ENCODE assay signal across 8 cellular contexts in the genomic region with DNA sequence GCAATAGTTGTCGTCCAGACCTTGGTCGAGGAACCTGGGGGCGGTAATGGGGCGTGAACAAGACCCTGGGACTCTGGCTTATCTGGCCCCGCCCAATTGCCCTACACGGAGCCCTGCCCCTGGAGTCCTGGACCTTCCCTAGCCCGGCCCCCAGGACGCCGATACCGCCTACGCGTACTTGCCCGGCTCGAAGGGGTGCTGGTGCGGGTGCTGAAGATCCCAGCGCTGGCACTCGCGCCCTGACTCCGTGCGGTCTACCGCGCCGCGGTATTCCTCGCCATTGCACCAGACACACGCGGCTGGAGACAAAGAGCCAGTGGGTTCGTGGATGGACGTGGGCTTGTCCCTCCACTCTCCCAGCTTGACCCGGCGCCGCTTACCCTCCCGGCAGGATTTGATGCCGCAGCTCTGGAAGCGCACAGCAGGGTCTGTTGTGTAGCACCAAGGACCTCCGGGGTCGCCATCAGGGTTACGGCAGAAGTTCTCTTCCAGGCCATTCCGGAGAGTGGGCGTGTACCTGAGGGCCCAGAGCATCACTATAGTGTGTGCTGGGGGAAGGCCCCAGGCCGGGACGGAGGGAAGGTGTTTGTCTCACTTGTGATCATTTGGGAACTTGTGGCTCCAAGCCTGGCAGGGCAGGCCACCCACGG. TPM values are rescaled to one million over a fixed set of nuclear protein-coding genes. Genes with fewer than 3 reads are reported as not detected.
DNase-seq lines count a peak whose midpoint lies in the region; ATAC-seq and TF ChIP-seq lines count a peak whose summit lies in the region.
"Not testable (repeated sequence)": the region's sequence is repeated elsewhere in the genome, so short reads cannot be mapped to it uniquely, and the experiment has no call there.

No MANE protein-coding gene starts in this region.

- not testable (repeated sequence) for TF ChIP-seq POLR2A in testis (IDR thresholded peaks at IDR 0.05)

- ATAC-seq in activated T-cell treated with anti-CD3 and anti-CD28 coated beads, Interleukin-2, amount 50 U/mL, for 72 hours (replicated peaks in 1 of 2) = peak; percentile 45 to 52
- ATAC-seq in Right ventricle myocardium superior (ENCODE audit: poor library complexity) = peak; percentile 51
- ATAC-seq in lower lobe of right lung = peak; percentile 77 to 86

- H3K27me3 Mint-ChIP-seq in Caco-2 (ENCODE audit: insufficient read depth, unreplicated experiment); activated T-cell treated with anti-CD3 and anti-CD28 coated beads, Interleukin-2, amount 50 U/mL, for 72 hours (ENCODE audit: low read depth): not testable (repeated sequence)

- H3K36me3 ChIP-seq in Caco-2 (ENCODE audit: control insufficient read depth, insufficient read depth, low read length); testis (ENCODE audit: low read depth, missing control alignments): not testable (repeated sequence)
- H3K36me3 ChIP-seq in lower lobe of right lung = peaks cover 21% of the 10 kb centered on the region

- not testable (repeated sequence) for H3K27me3 ChIP-seq in Caco-2 (replicated peaks; ENCODE audit: control insufficient read depth, insufficient read depth, low read length); lower lobe of right lung (ENCODE audit: low read depth); testis

- H3K4me1 Mint-ChIP-seq in Caco-2 (ENCODE audit: low read depth, unreplicated experiment) = peaks cover 11% of the 10 kb centered on the region
- H3K4me1 Mint-ChIP-seq in activated T-cell treated with anti-CD3 and anti-CD28 coated beads, Interleukin-2, amount 50 U/mL, for 72 hours (ENCODE audit: low read depth) = peaks cover 32% of the 10 kb centered on the region

- H3K4me1 ChIP-seq in Caco-2 = not testable (repeated sequence)
- H3K4me1 ChIP-seq in lower lobe of right lung = peaks cover 31% of the 10 kb centered on the region
- peaks cover 11% of the 10 kb centered on the region for H3K4me1 ChIP-seq in testis

- peak overlapping the region; percentile 35 for H3K4me3 Mint-ChIP-seq in Caco-2 (ENCODE audit: unreplicated experiment)
- H3K4me3 Mint-ChIP-seq in activated T-cell treated with anti-CD3 and anti-CD28 coated beads, Interleukin-2, amount 50 U/mL, for 72 hours = peak overlapping the region; percentile 58 to 65

- not testable (repeated sequence) for TF ChIP-seq CTCF in Caco-2 (IDR thresholded peaks at IDR 0.05; ENCODE audit: insufficient read depth in 1 of 2, low read depth in 1 of 2, low read length in 1 of 2, severe bottlenecking in 1 of 2, unreplicated experiment in 1 of 2); choroid plexus epithelial cell (conservative IDR thresholded peaks at IDR 0.05; ENCODE audit: low read depth, low read length); lower lobe of right lung (IDR thresholded peaks at IDR 0.05); retinal pigment epithelial cell (conservative IDR thresholded peaks at IDR 0.05; ENCODE audit: low read depth, low read length); testis (IDR thresholded peaks at IDR 0.05)

- DNase-seq in Caco-2 (peak; percentile 63 to 73), SW480 (ENCODE audit: low spot score) (peak; percentile 82), choroid plexus epithelial cell (ENCODE audit: low read depth) (peak; percentile 39), Right ventricle myocardium superior (peak; percentile 69), lower lobe of right lung (peak; percentile 87), retinal pigment epithelial cell (ENCODE audit: low read depth) (peak; percentile 26), testis (peak; percentile 60)
- peak; percentile 60 to 67 for DNase-seq in activated T-cell treated with anti-CD3 and anti-CD28 coated beads, Interleukin-2, amount 50 U/mL, for 72 hours

- intact Hi-C loops in Caco-2 (cut with micrococcal nuclease; ENCODE audit: unreplicated experiment); Right ventricle myocardium superior (cut with DNase I); lower lobe of right lung (cut with DNase I); testis (cut with DNase I; ENCODE audit: low total_unique reads): not testable (repeated sequence)

- POLR2A ChIA-PET in Caco-2 (lab: Charles Lee) = not testable (repeated sequence)

- peaks cover 62% of the 10 kb centered on the region for H3K36me3 Mint-ChIP-seq in Caco-2 (ENCODE audit: insufficient read depth, unreplicated experiment)
- H3K36me3 Mint-ChIP-seq in activated T-cell treated with anti-CD3 and anti-CD28 coated beads, Interleukin-2, amount 50 U/mL, for 72 hours (ENCODE audit: insufficient read depth in 2 of 2) = not testable (repeated sequence)

- H3K4me3 ChIP-seq in Caco-2 (ENCODE audit: low read depth, low read length) (peak overlapping the region; percentile 16), choroid plexus epithelial cell (ENCODE audit: low read depth, low read length) (peak overlapping the region; percentile 46), lower lobe of right lung (peak overlapping the region; percentile 45), retinal pigment epithelial cell (ENCODE audit: low read length) (peak overlapping the region; percentile 44), testis (peak overlapping the region in 1 of 2 donors; percentile 43)

- not testable (repeated sequence) for H3K27ac Mint-ChIP-seq in Caco-2 (ENCODE audit: unreplicated experiment); activated T-cell treated with anti-CD3 and anti-CD28 coated beads, Interleukin-2, amount 50 U/mL, for 72 hours

- BruUV-seq in Caco-2 (replicated peaks; lab: Mats Ljungman, UMichigan) = not testable (repeated sequence)

- CTCF ChIA-PET in Caco-2 (lab: Charles Lee) = not testable (repeated sequence)

- not testable (repeated sequence) for H3K27ac ChIP-seq in lower lobe of right lung, testis

- H3K9me3 ChIP-seq in Caco-2, lower lobe of right lung, testis: not testable (repeated sequence)

- H3K9me3 Mint-ChIP-seq in Caco-2 (ENCODE audit: unreplicated experiment); activated T-cell treated with anti-CD3 and anti-CD28 coated beads, Interleukin-2, amount 50 U/mL, for 72 hours: not testable (repeated sequence)

- WGBS in testis, 2 donors = 12 to 23% methylated on average over 5 to 43 of the region's 43 CpGs

RNA-seq across cellular contexts. Expression of a gene that starts 2.4 kb away (rescaled TPM):
- total RNA-seq in Caco-2 (2022) (12.6 and 15.4 TPM in 2 replicates), Right ventricle myocardium superior (3.7 TPM), lower lobe of right lung (17.5 TPM), testis (10 to 100 TPM; 60.3 to 67.1 TPM)
- total RNA-seq in activated T-cell treated with anti-CD3 and anti-CD28 coated beads, Interleukin-2, amount 50 U/mL, for 72 hours = 10 to 100 TPM; 27.9 to 29.8 TPM
- polyA plus RNA-seq in testis (ENCODE audit: insufficient read depth, low read depth, low replicate concordance) = 73.4 TPM

RNA-seq across cellular contexts. Expression of a gene that starts 2.5 kb away (rescaled TPM):
- total RNA-seq in Caco-2 (2022) (45.2 and 50.3 TPM in 2 replicates), Right ventricle myocardium superior (47.9 TPM), lower lobe of right lung (42.9 TPM), testis (10 to 100 TPM; 72.4 to 79.7 TPM)
- total RNA-seq in activated T-cell treated with anti-CD3 and anti-CD28 coated beads, Interleukin-2, amount 50 U/mL, for 72 hours = 10 to 100 TPM; 35.1 to 35.2 TPM
- 54.7 TPM for polyA plus RNA-seq in testis (ENCODE audit: insufficient read depth, low read depth, low replicate concordance)

RNA-seq across cellular contexts. Expression of a gene that starts 12.7 kb away (rescaled TPM):
- total RNA-seq in Caco-2 (2022) (236 and 279 TPM in 2 replicates), Right ventricle myocardium superior (103 TPM), lower lobe of right lung (83.4 TPM), testis (10 to 100 TPM; 76.7 to 94.5 TPM)
- 100 to 1,000 TPM in 1 of 2 donors, 10 to 100 TPM in 1; 82.7 to 108 TPM for total RNA-seq in activated T-cell treated with anti-CD3 and anti-CD28 coated beads, Interleukin-2, amount 50 U/mL, for 72 hours
- 72.3 TPM for polyA plus RNA-seq in testis (ENCODE audit: insufficient read depth, low read depth, low replicate concordance)

RNA-seq across cellular contexts. Expression of a gene that starts 32.6 kb away (rescaled TPM):
- total RNA-seq in Caco-2 (2022) (not detected in 2 replicates), Right ventricle myocardium superior (not detected), lower lobe of right lung (not detected), testis (10 to 100 TPM in 1 of 2 donors, 1 to 10 TPM in 1; 8.8 to 14.8 TPM)
- under 1 TPM; 0.19 to 0.72 TPM for total RNA-seq in activated T-cell treated with anti-CD3 and anti-CD28 coated beads, Interleukin-2, amount 50 U/mL, for 72 hours
- 3.0 TPM for polyA plus RNA-seq in testis (ENCODE audit: insufficient read depth, low read depth, low replicate concordance)

RNA-seq across cellular contexts. Expression of a gene that starts 36.9 kb away (rescaled TPM):
- total RNA-seq in Caco-2 (2022) (26.2 and 26.5 TPM in 2 replicates), Right ventricle myocardium superior (15.7 TPM), lower lobe of right lung (27.3 TPM), testis (10 to 100 TPM; 15.7 to 23.4 TPM)
- 10 to 100 TPM; 22.3 to 33.4 TPM for total RNA-seq in activated T-cell treated with anti-CD3 and anti-CD28 coated beads, Interleukin-2, amount 50 U/mL, for 72 hours
- 16.8 TPM for polyA plus RNA-seq in testis (ENCODE audit: insufficient read depth, low read depth, low replicate concordance)

Comparison
In these comparisons a context has a peak if more than half of its experiments do, and no peak if none do; other contexts are left out.
1. DNase-seq: peak in every context shown above with its lines; median percentile 87 in lower lobe of right lung; 82 in SW480; 69 in Right ventricle myocardium superior; 68 in Caco-2; 64 in activated T-cell treated with anti-CD3 and anti-CD28 coated beads, Interleukin-2, amount 50 U/mL, for 72 hours; 60 in testis; 39 in choroid plexus epithelial cell; 26 in retinal pigment epithelial cell.